In the genomic region with DNA sequence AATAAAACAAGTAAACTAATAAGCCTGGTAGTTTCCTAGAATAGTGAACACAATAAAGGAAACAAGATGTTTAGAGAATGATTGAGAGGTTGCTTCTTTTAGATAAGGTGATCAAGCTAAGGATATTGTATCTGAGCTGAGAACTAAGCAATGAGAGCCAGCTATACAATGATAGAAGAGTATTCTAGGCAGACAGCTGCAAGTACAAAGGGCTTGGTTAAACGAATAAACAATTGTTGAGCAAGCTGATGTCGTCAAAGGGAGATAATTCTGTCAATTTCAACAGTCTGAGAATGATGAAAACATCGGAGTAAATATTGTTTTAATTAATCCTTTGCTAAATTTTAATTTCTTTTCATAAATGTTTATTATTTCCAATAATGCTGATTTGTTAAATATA, we compare ENCODE assay signal across 34 cellular contexts. TPM values are rescaled to one million over a fixed set of nuclear protein-coding genes. Genes with fewer than 3 reads are reported as not detected.
"Had no signal": no experiment of that assay in that cellular context is flagged by ENCODE, and none has a peak within 500 bp of the region (broad histone marks: within the 10 kb centered on the region; RNA-seq: fewer than 3 reads in every experiment).

No MANE protein-coding gene starts in this region.

- H3K27me3 ChIP-seq: colonic mucosa, SJCRH30 had no signal

- H3K27ac ChIP-seq: brain microvascular endothelial cell, colonic mucosa, SJCRH30, SK-N-MC had no signal

- ATAC-seq: activated CD8-positive, alpha-beta T cell treated with anti-CD3 and anti-CD28 coated beads for 36 hours; activated T-cell treated with anti-CD3 and anti-CD28 coated beads, Interleukin-2, amount 50 U/mL, for 72 hours; activated T-helper 17 cell treated with anti-CD3 and anti-CD28 coated beads, Interleukin-2, amount 50 U/mL, for 72 hours had no signal

- DNase-seq: activated CD4-positive, alpha-beta T cell treated with anti-CD3 and anti-CD28 coated beads, Interleukin-2, amount 10 ng/mL, durations not matched to agents 24 days and 14 days; activated CD4-positive, alpha-beta T cell treated with anti-CD3 and anti-CD28 coated beads, Interleukin-2, amount 50 U/mL, for 4 hours; activated CD8-positive, alpha-beta T cell treated with anti-CD3 and anti-CD28 coated beads for 36 hours; activated effector memory CD4-positive, alpha-beta T cell treated with anti-CD3 and anti-CD28 coated beads, Interleukin-2, amount 50 U/mL, for 16 hours; activated naive CD4-positive, alpha-beta T cell; activated naive CD4-positive, alpha-beta T cell treated with anti-CD3 and anti-CD28 coated beads, Interleukin-2, amount 50 U/mL, for 16 hours; activated naive CD8-positive, alpha-beta T cell treated with anti-CD3 and anti-CD28 coated beads for 36 hours; activated T-cell treated with anti-CD3 and anti-CD28 coated beads, Interleukin-2, amount 50 U/mL, for 1 hour; activated T-cell treated with anti-CD3 and anti-CD28 coated beads, Interleukin-2, amount 50 U/mL, for 72 hours; amniotic stem cell; aorta; brain microvascular endothelial cell; central memory CD4-positive, alpha-beta T cell; colonic mucosa; Kasumi-1; KG1; MG63; NCI-H1048; NCI-H1105 treated with DMSO at 0.1 percent for 48 hours; NCI-H1436 treated with DMSO at 0.1 percent for 48 hours; NCI-H187 treated with DMSO at 0.1 percent for 48 hours; NCI-H2081 treated with DMSO at 0.1 percent for 48 hours; NCI-H226; NCI-H510A; NCI-H526; OCI-M1; Right ventricle myocardium superior; SJCRH30 had no signal

- H3K4me3 ChIP-seq: colonic mucosa, MG63, SJCRH30, SK-N-MC had no signal

- FAIRE-seq: TTC549 had no signal

- H3K9me3 ChIP-seq: colonic mucosa, MG63, SJCRH30 had no signal

- H3K36me3 ChIP-seq: brain microvascular endothelial cell, colonic mucosa, MG63, SJCRH30 had no signal

- H3K4me1 ChIP-seq: colonic mucosa, SJCRH30 had no signal

RNA-seq across cellular contexts. Expression of a gene that starts 7.2 kb away (rescaled TPM):
- total RNA-seq: activated CD4-positive, alpha-beta T cell treated with anti-CD3 and anti-CD28 coated beads, Interleukin-2, amount 10 ng/mL, durations not matched to agents 24 days and 14 days; chondrocyte; T-helper 1 cell treated with Interleukin-12 subunit alpha and Interleukin-12 subunit beta and Interleukin-4 antibody, amounts not matched to agents 30 ng/mL and 1 ng/mL, for 36 hours; T-helper 2 cell treated with Interferon-gamma antibody and Interleukin-4, amounts not matched to agents 100 ng/mL and 5 ng/mL, for 36 hours had no signal
